15 cellular contexts compared by ENCODE assay signal in genomic region chr4:76811604-76812412, GRCh38.
DNase-seq lines count a peak whose midpoint lies in the region; ATAC-seq, FAIRE-seq and TF ChIP-seq lines count a peak whose summit lies in the region.
"Had no signal": no experiment of that assay in that cellular context is flagged by ENCODE, and none has a peak within 500 bp of the region (broad histone marks: within the 10 kb centered on the region; RNA-seq: fewer than 3 reads in every experiment).

No MANE protein-coding gene starts in this region.

- H2BK5ac ChIP-seq in IMR-90 (ENCODE audit: low read depth, low read length, poor library complexity, severe bottlenecking) = no peak overlapping the region

- H2BK120ac ChIP-seq in IMR-90 (ENCODE audit: low read depth, low read length) = peak overlapping the region; percentile 78

- in situ Hi-C loops in IMR-90 (cut with MboI; ENCODE audit: low sequenced_read_pairs) = no loop called here
- in situ Hi-C loops in transverse colon (cut with MboI; ENCODE audit: low pct_ligation_motif_present in 1 of 4, low pct_unique_long_range_greater_than_20kb in 1 of 4, low sequenced_read_pairs in 3 of 4) = no loop called here

- ATAC-seq in IMR-90 (ENCODE audit: low read depth) (peak; percentile 68), lower lobe of right lung (peak; percentile 39 to 44)
- ATAC-seq: effector memory CD8-positive, alpha-beta T cell; K562 had no signal

- H4K20me1 ChIP-seq in IMR-90 (ENCODE audit: insufficient read depth, low read length) = no peaks in the 10 kb centered on the region

- H3K4me1 ChIP-seq in IMR-90 (ENCODE audit: control insufficient read depth, insufficient read depth, low read length) (peaks cover 8% of the 10 kb centered on the region), ectodermal cell (ENCODE audit: control insufficient read depth, insufficient read depth, low read length) (peaks cover 11% of the 10 kb centered on the region), lower lobe of right lung (no peaks in the 10 kb centered on the region), transverse colon (peaks cover 0 to 7% (median 0%) of the 10 kb centered on the region in 4 donors), thyroid gland (no peaks in the 10 kb centered on the region)

- peak overlapping the region; percentile 31 for H3K27ac ChIP-seq in IMR-90 (ENCODE audit: insufficient read depth, low read length)
- H3K27ac ChIP-seq in ectodermal cell (ENCODE audit: insufficient read depth, low read depth, low read length, poor library complexity, severe bottlenecking) = peak overlapping the region; percentile 46
- H3K27ac ChIP-seq in lower lobe of right lung = peak overlapping the region; percentile 18
- peak overlapping the region in 3 of 4 donors; percentile 32 to 53 (median 42) for H3K27ac ChIP-seq in transverse colon
- H3K27ac ChIP-seq in thyroid gland = no peak overlapping the region

- H4K5ac ChIP-seq in IMR-90 (ENCODE audit: low read depth, low read length) = no peak overlapping the region

- H3K18ac ChIP-seq in IMR-90 (ENCODE audit: low read depth, low read length) = no peak overlapping the region; the same call in 1 of the 2 replicates

- peaks cover 7% of the 10 kb centered on the region; the same call in 1 of the 2 replicates for H3K9me1 ChIP-seq in IMR-90 (ENCODE audit: insufficient read depth, low read length)

- H3K4ac ChIP-seq in IMR-90 (ENCODE audit: low read depth, low read length) = peak overlapping the region; percentile 88

- no TSS peak for BruUV-seq in IMR-90 (replicated peaks; lab: Mats Ljungman, UMichigan)

- H2AK5ac ChIP-seq in IMR-90 (ENCODE audit: low read depth, low read length) = 0 out of 2 replicates have a peak overlapping the region, but pooled peaks have one; percentile 52

- H2AFZ ChIP-seq in IMR-90 (replicated peaks; ENCODE audit: low read length, poor library complexity) = peak overlapping the region; percentile 84

- TF ChIP-seq RAD21 in IMR-90 (IDR thresholded peaks at IDR 0.05; ENCODE audit: low read length) = no peak

- H3K79me1 ChIP-seq in IMR-90 (ENCODE audit: low read depth in 1 of 2, low read length in 2 of 2) = no peaks in the 10 kb centered on the region

- intact Hi-C loops in IMR-90 (cut with micrococcal nuclease) (no loop called here), lower lobe of right lung (cut with DNase I) (no loop called here), transverse colon (cut with DNase I; ENCODE audit: low total_unique reads) (no loop called here), thyroid gland (cut with DNase I) (no loop called here)

- POLR2A ChIA-PET in IMR-90 (lab: Charles Lee; ENCODE audit: unreplicated experiment) = interaction anchor here (0.6 kb wide), 1 partner anchor 25 kb away, joined by 3 read pairs; no protein-coding TSS in a partner anchor

- H3K14ac ChIP-seq in IMR-90 (replicated peaks; ENCODE audit: low read depth, low read length) = peak overlapping the region; percentile 76

- H3K4me2 ChIP-seq in IMR-90 (ENCODE audit: low read depth, low read length) = peak overlapping the region; percentile 18; the same call in 1 of the 2 replicates

- peak overlapping the region; percentile 33 for H2AK9ac ChIP-seq in IMR-90 (replicated peaks; ENCODE audit: low read depth, low read length, poor library complexity)

- WGBS in IMR-90 (ENCODE audit: extremely low coverage in 2 of 2, insufficient read length in 1 of 2), 2 experiments = 8% methylated on average over 4 of the region's 12 CpGs; no CpG with 5 or more reads in 1 of the 2 experiments
- 53 to 59% methylated on average over 12 of the region's 12 CpGs for WGBS in ectodermal cell, 2 experiments
- 66 to 68% methylated on average over 12 of the region's 12 CpGs for WGBS in transverse colon (ENCODE audit: low coverage in 1 of 2), 2 donors
- 66 to 74% methylated on average over 12 of the region's 12 CpGs for WGBS in thyroid gland, 2 donors

- no peak for TF ChIP-seq POLR2A in IMR-90 (IDR thresholded peaks at IDR 0.05; ENCODE audit: low read depth, low read length)
- no peak for TF ChIP-seq POLR2A in transverse colon (IDR thresholded peaks at IDR 0.05)
- TF ChIP-seq POLR2A in thyroid gland (IDR thresholded peaks at IDR 0.05) = no peak
- TF ChIP-seq POLR2A in H54 (IDR thresholded peaks at IDR 0.05; ENCODE audit: low read depth, low read length) = no peak

- no peak for TF ChIP-seq EP300 in transverse colon (IDR thresholded peaks at IDR 0.05; ENCODE audit: low read depth)

- no peaks in the 10 kb centered on the region for H3K36me3 ChIP-seq in IMR-90 (ENCODE audit: control insufficient read depth, insufficient read depth, low read length)
- H3K36me3 ChIP-seq in ectodermal cell (ENCODE audit: control insufficient read depth, insufficient read depth, low read length) = no peaks in the 10 kb centered on the region
- no peaks in the 10 kb centered on the region for H3K36me3 ChIP-seq in lower lobe of right lung
- no peaks in the 10 kb centered on the region for H3K36me3 ChIP-seq in transverse colon
- H3K36me3 ChIP-seq in thyroid gland = no peaks in the 10 kb centered on the region

- dilution Hi-C loops in IMR-90 (cut with HindIII; ENCODE audit: low sequenced_read_pairs, unreplicated experiment) = no loop called here

- peak overlapping the region; percentile 39 to 89; a peak in 2 of 4 replicates for H4K8ac ChIP-seq in IMR-90 (ENCODE audit: low read depth in 2 of 2, low read length in 2 of 2)

- peak overlapping the region; percentile 58; the same call in 1 of the 2 replicates for H2BK20ac ChIP-seq in IMR-90 (ENCODE audit: low read depth, low read length)

- H3K9me3 ChIP-seq in IMR-90 (ENCODE audit: control insufficient read depth, insufficient read depth, low read length) (no peaks in the 10 kb centered on the region; the same call in 1 of the 2 replicates), ectodermal cell (ENCODE audit: control insufficient read depth, low read length) (no peaks in the 10 kb centered on the region), lower lobe of right lung (peaks cover 12% of the 10 kb centered on the region), transverse colon (no peaks in the 10 kb centered on the region), thyroid gland (no peaks in the 10 kb centered on the region)

- H2BK15ac ChIP-seq in IMR-90 (ENCODE audit: low read depth, low read length) = peak overlapping the region; percentile 86; the same call in 1 of the 3 replicates

- 0 out of 2 replicates have a peak overlapping the region, but pooled peaks have one; percentile 28 for H3K23ac ChIP-seq in IMR-90 (ENCODE audit: low read depth, low read length)

- peak overlapping the region; percentile 53; the same call in 1 of the 2 replicates for H4K91ac ChIP-seq in IMR-90 (ENCODE audit: insufficient read depth, low read depth, low read length)

- FAIRE-seq in H54 (lab: Jason Lieb, UNC) = no peak
- FAIRE-seq: GM19239, K562 had no signal

- no peaks in the 10 kb centered on the region for H3K27me3 ChIP-seq in IMR-90 (ENCODE audit: control insufficient read depth, insufficient read depth, low read length)
- no peaks in the 10 kb centered on the region for H3K27me3 ChIP-seq in ectodermal cell (ENCODE audit: control insufficient read depth, insufficient read depth, low read length, poor library complexity, severe bottlenecking)
- H3K27me3 ChIP-seq in lower lobe of right lung (ENCODE audit: low read depth) = no peaks in the 10 kb centered on the region
- no peaks in the 10 kb centered on the region for H3K27me3 ChIP-seq in transverse colon
- H3K27me3 ChIP-seq in thyroid gland = no peaks in the 10 kb centered on the region

- TF ChIP-seq CTCF in IMR-90 (conservative IDR thresholded peaks at IDR 0.05; ENCODE audit: low read depth, low read length) = no peak
- no peak for TF ChIP-seq CTCF in lower lobe of right lung (IDR thresholded peaks at IDR 0.05)
- no peak for TF ChIP-seq CTCF in transverse colon (IDR thresholded peaks at IDR 0.05)
- no peak for TF ChIP-seq CTCF in thyroid gland (IDR thresholded peaks at IDR 0.05)

- no peak overlapping the region for H3K9ac ChIP-seq in IMR-90 (ENCODE audit: low read depth, low read length)

- H3K56ac ChIP-seq in IMR-90 (ENCODE audit: extremely low read depth, insufficient read depth, low read length) = 0 out of 2 replicates have a peak overlapping the region, but pooled peaks have one; percentile 8

- CTCF ChIA-PET in IMR-90 (lab: Yijun Ruan, JAX) = interaction anchor here (0.9 kb wide), 1 partner anchor 22 kb away, joined by 3 read pairs; no protein-coding TSS in a partner anchor

- DNase-seq in IMR-90 (peak; percentile 69), lower lobe of right lung (no peak), transverse colon (no peak), thyroid gland (no peak), KG1 (lab: John Stamatoyannopoulos, UW) (no peak), SW 1271 (lab: John Stamatoyannopoulos, UW) (no peak), H54 (ENCODE audit: insufficient read length, low spot score) (no peak)
- DNase-seq: effector memory CD8-positive, alpha-beta T cell; natural killer cell; NCI-H2029 treated with DMSO at 0.1 percent for 48 hours; stimulated activated CD4-positive, alpha-beta T cell treated with anti-CD3 and anti-CD28 coated beads, Interleukin-2, amount 100 ng/mL, for 24 hours; stimulated activated naive CD4-positive, alpha-beta T cell had no signal

- H3K4me3 ChIP-seq in IMR-90 (ENCODE audit: insufficient read depth, low read depth, low read length) (no peak overlapping the region), ectodermal cell (ENCODE audit: insufficient read depth, low read depth, low read length) (no peak overlapping the region), lower lobe of right lung (no peak overlapping the region), transverse colon (no peak overlapping the region), thyroid gland (replicated peaks in 1 of 3) (no peak overlapping the region)
- H3K4me3 ChIP-seq: K562 had no signal

TF ChIP-seq in IMR-90, 13 proteins besides CTCF, POLR2A, EP300 and RAD21:
- TF ChIP-seq, protein P1, sequence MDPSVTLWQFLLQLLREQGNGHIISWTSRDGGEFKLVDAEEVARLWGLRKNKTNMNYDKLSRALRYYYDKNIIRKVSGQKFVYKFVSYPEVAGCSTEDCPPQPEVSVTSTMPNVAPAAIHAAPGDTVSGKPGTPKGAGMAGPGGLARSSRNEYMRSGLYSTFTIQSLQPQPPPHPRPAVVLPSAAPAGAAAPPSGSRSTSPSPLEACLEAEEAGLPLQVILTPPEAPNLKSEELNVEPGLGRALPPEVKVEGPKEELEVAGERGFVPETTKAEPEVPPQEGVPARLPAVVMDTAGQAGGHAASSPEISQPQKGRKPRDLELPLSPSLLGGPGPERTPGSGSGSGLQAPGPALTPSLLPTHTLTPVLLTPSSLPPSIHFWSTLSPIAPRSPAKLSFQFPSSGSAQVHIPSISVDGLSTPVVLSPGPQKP (IDR thresholded peaks at IDR 0.05; ENCODE audit: borderline replicate concordance, low read depth, low read length) = no peak
- no peak for TF ChIP-seq RFX5 (IDR thresholded peaks at IDR 0.05; ENCODE audit: low read depth, low read length)
- TF ChIP-seq MAZ (IDR thresholded peaks at IDR 0.05; ENCODE audit: borderline replicate concordance, low read depth, low read length) = no peak

Comparison
In these comparisons a context has a peak if more than half of its experiments do, and no peak if none do; other contexts are left out.
1. H3K27ac ChIP-seq: peak in IMR-90 (single experiment), ectodermal cell (single experiment), lower lobe of right lung (single experiment) and transverse colon (3 of 4); none in thyroid gland (0 of 3).